22 cellular contexts compared by ENCODE assay signal in genomic region chr1:78570539-78570938, GRCh38. TPM values are rescaled to one million over a fixed set of nuclear protein-coding genes. Genes with fewer than 3 reads are reported as not detected.
DNase-seq lines count a peak whose midpoint lies in the region; ATAC-seq and TF ChIP-seq lines count a peak whose summit lies in the region.
"Had no signal": no experiment of that assay in that cellular context is flagged by ENCODE, and none has a peak within 500 bp of the region (broad histone marks: within the 10 kb centered on the region; RNA-seq: fewer than 3 reads in every experiment).

No MANE protein-coding gene starts in this region.

- POLR2A ChIA-PET in activated CD8-positive, alpha-beta T cell treated with anti-CD3 and anti-CD28 coated beads, Interleukin-2, amount 10 ng/mL, durations not matched to agents 7 days and 5 days (lab: Charles Lee), result no interaction called here

- no peaks in the 10 kb centered on the region for H3K27me3 Mint-ChIP-seq in H9 (ENCODE audit: low read depth)
- H3K27me3 Mint-ChIP-seq in activated CD8-positive, alpha-beta T cell treated with anti-CD3 and anti-CD28 coated beads, Interleukin-2, amount 10 ng/mL, durations not matched to agents 7 days and 5 days (ENCODE audit: low read depth), result no peaks in the 10 kb centered on the region
- H3K27me3 Mint-ChIP-seq: activated CD4-positive, alpha-beta T cell treated with anti-CD3 and anti-CD28 coated beads, Interleukin-2, amount 10 ng/mL, durations not matched to agents 24 days and 14 days; T-cell had no signal

- H3K27ac ChIP-seq in C4-2B (no peak overlapping the region), H9 (ENCODE audit: insufficient read length, low read depth, low read length) (no peak overlapping the region), dorsolateral prefrontal cortex (no peak overlapping the region)
- H3K27ac ChIP-seq: body of pancreas, coronary artery, prostate gland, tibial artery had no signal

- CTCF ChIA-PET in activated CD8-positive, alpha-beta T cell treated with anti-CD3 and anti-CD28 coated beads, Interleukin-2, amount 10 ng/mL, durations not matched to agents 7 days and 5 days (lab: Charles Lee), result no interaction called here

- no peak overlapping the region for H2BK15ac ChIP-seq in H9 (ENCODE audit: low read depth, low read length)

- H3K27me3 ChIP-seq in H9 (ENCODE audit: insufficient read depth, low read length) (no peaks in the 10 kb centered on the region), dorsolateral prefrontal cortex (no peaks in the 10 kb centered on the region)
- H3K27me3 ChIP-seq: body of pancreas, tibial artery had no signal

- no peak overlapping the region for H3K14ac ChIP-seq in H9 (ENCODE audit: insufficient read depth, low read length)

- H3K4me3 ChIP-seq in fibroblast of mammary gland (ENCODE audit: control insufficient read depth, low read depth, low read length) (no peak overlapping the region), dorsolateral prefrontal cortex (no peak overlapping the region)
- H3K4me3 ChIP-seq: body of pancreas, coronary artery, prostate gland, tibial artery had no signal

- no CpG with 5 or more reads among the region's 2 CpGs for WGBS in H9 (ENCODE audit: extremely low coverage, insufficient read length, low lambda C conversion rate)

- H2AFZ ChIP-seq in H9 (ENCODE audit: low read length), result no peak overlapping the region

- H3K4me1 Mint-ChIP-seq in H9, result no peaks in the 10 kb centered on the region
- H3K4me1 Mint-ChIP-seq in activated CD8-positive, alpha-beta T cell treated with anti-CD3 and anti-CD28 coated beads, Interleukin-2, amount 10 ng/mL, durations not matched to agents 7 days and 5 days (ENCODE audit: low read depth), result no peaks in the 10 kb centered on the region
- H3K4me1 Mint-ChIP-seq: activated CD4-positive, alpha-beta T cell treated with anti-CD3 and anti-CD28 coated beads, Interleukin-2, amount 10 ng/mL, durations not matched to agents 24 days and 14 days; T-cell had no signal

- no peak for DNase-seq in H9
- peak; percentile 20 for DNase-seq in SK-MEL-5 (ENCODE audit: low read depth, low spot score)
- peak; percentile 8 for DNase-seq in fibroblast of mammary gland (ENCODE audit: low read depth)
- DNase-seq in activated CD8-positive, alpha-beta T cell treated with anti-CD3 and anti-CD28 coated beads, Interleukin-2, amount 10 ng/mL, durations not matched to agents 7 days and 5 days, result no peak
- no peak for DNase-seq in dorsolateral prefrontal cortex
- no peak for DNase-seq in mucosa of gallbladder (ENCODE audit: low spot score)
- no peak for DNase-seq in NCI-H187 treated with DMSO at 0.1 percent for 48 hours (lab: John Stamatoyannopoulos, UW)
- DNase-seq: activated CD4-positive, alpha-beta T cell treated with anti-CD3 and anti-CD28 coated beads, Interleukin-2, amount 10 ng/mL, durations not matched to agents 24 days and 14 days; body of pancreas; DND-41; KG1; left ventricle myocardium superior; NCI-H2029 treated with DMSO at 0.1 percent for 48 hours; small intestine; stimulated activated naive CD8-positive, alpha-beta T cell treated with anti-CD3 and anti-CD28 coated beads, Interleukin-15, Interleukin-2, amounts not matched to agents 100 U/mL and 50 U/mL, for 24 hours; T-cell; tibial artery had no signal

- no peak overlapping the region for H2BK120ac ChIP-seq in H9 (ENCODE audit: low read depth, low read length, poor library complexity, severe bottlenecking)

- no peaks in the 10 kb centered on the region for H3K36me3 Mint-ChIP-seq in H9 (ENCODE audit: insufficient read depth in 1 of 3, low read depth in 3 of 3)
- H3K36me3 Mint-ChIP-seq in activated CD8-positive, alpha-beta T cell treated with anti-CD3 and anti-CD28 coated beads, Interleukin-2, amount 10 ng/mL, durations not matched to agents 7 days and 5 days (ENCODE audit: low read depth), result no peaks in the 10 kb centered on the region
- H3K36me3 Mint-ChIP-seq: T-cell had no signal

- no peaks in the 10 kb centered on the region for H3K9me3 Mint-ChIP-seq in H9
- no peaks in the 10 kb centered on the region for H3K9me3 Mint-ChIP-seq in activated CD8-positive, alpha-beta T cell treated with anti-CD3 and anti-CD28 coated beads, Interleukin-2, amount 10 ng/mL, durations not matched to agents 7 days and 5 days (ENCODE audit: insufficient read depth)
- H3K9me3 Mint-ChIP-seq: activated CD4-positive, alpha-beta T cell treated with anti-CD3 and anti-CD28 coated beads, Interleukin-2, amount 10 ng/mL, durations not matched to agents 24 days and 14 days; activated T-helper 2 cell treated with anti-CD3 and anti-CD28 coated beads, Interferon-gamma antibody, Interleukin-2, Interleukin-4, amounts not matched to agents 10 μg/mL and 5 μg/mL and 100 μg/mL, durations not matched to agents 14 hours and 24 hours and 36 hours had no signal

- H3K9ac ChIP-seq in H9 (ENCODE audit: extremely low read depth, insufficient read length, low read length), result no peak overlapping the region

- no peak overlapping the region for H2AK5ac ChIP-seq in H9 (ENCODE audit: insufficient read length, low read length)

- ATAC-seq in activated CD8-positive, alpha-beta T cell treated with anti-CD3 and anti-CD28 coated beads, Interleukin-2, amount 10 ng/mL, durations not matched to agents 7 days and 5 days, result no peak
- ATAC-seq: body of pancreas; left ventricle myocardium superior; Right ventricle myocardium inferior; stimulated activated naive CD8-positive, alpha-beta T cell treated with anti-CD3 and anti-CD28 coated beads, Interleukin-15, Interleukin-2, amounts not matched to agents 100 U/mL and 50 U/mL, for 24 hours; T-cell had no signal

- no peak overlapping the region for H4K91ac ChIP-seq in H9 (ENCODE audit: insufficient read length, low read depth, low read length)

- TF ChIP-seq CTCF in C4-2B (conservative IDR thresholded peaks at IDR 0.05), result peak; percentile 8; the same call in 1 of the 2 replicates
- peak; percentile 47; the same call in 2 of the 3 replicates for TF ChIP-seq CTCF in H9 (conservative IDR thresholded peaks at IDR 0.05)
- peak; percentile 10 for TF ChIP-seq CTCF in fibroblast of mammary gland (conservative IDR thresholded peaks at IDR 0.05; ENCODE audit: control insufficient read depth, insufficient read depth, low read depth, low read length)
- no peak for TF ChIP-seq CTCF in dorsolateral prefrontal cortex (IDR thresholded peaks at IDR 0.05 in 54 of 56, conservative IDR thresholded peaks at IDR 0.05 in 2 of 56; ENCODE audit: low read depth in 1 of 56, partially characterized antibody in 56 of 56)

- no peaks in the 10 kb centered on the region for H3K9me3 ChIP-seq in H9 (ENCODE audit: control insufficient read depth, low read depth, low read length)
- H3K9me3 ChIP-seq: body of pancreas, prostate gland, tibial artery had no signal

- no peak overlapping the region for H3K4me3 Mint-ChIP-seq in H9
- no peak overlapping the region for H3K4me3 Mint-ChIP-seq in activated CD8-positive, alpha-beta T cell treated with anti-CD3 and anti-CD28 coated beads, Interleukin-2, amount 10 ng/mL, durations not matched to agents 7 days and 5 days
- H3K4me3 Mint-ChIP-seq: activated CD4-positive, alpha-beta T cell treated with anti-CD3 and anti-CD28 coated beads, Interleukin-2, amount 10 ng/mL, durations not matched to agents 24 days and 14 days; T-cell had no signal

- no peaks in the 10 kb centered on the region for H4K20me1 ChIP-seq in H9 (ENCODE audit: control insufficient read depth, insufficient read depth, insufficient read length)

- no peak overlapping the region for H3K18ac ChIP-seq in H9 (ENCODE audit: insufficient read length, low read depth, low read length)

- H2BK5ac ChIP-seq in H9 (ENCODE audit: insufficient read length, low read length), result no peak overlapping the region

- no peak overlapping the region for H2BK20ac ChIP-seq in H9 (ENCODE audit: low read depth, low read length, poor library complexity, severe bottlenecking)

- H4K8ac ChIP-seq in H9 (replicated peaks; ENCODE audit: insufficient read length, low read depth, low read length), result no peak overlapping the region

- H2BK12ac ChIP-seq in H9 (ENCODE audit: insufficient read length, low read depth, low read length), result no peak overlapping the region

- no peak overlapping the region for H3K23ac ChIP-seq in H9 (ENCODE audit: insufficient read length, low read depth, low read length)

- H3K23me2 ChIP-seq in H9 (ENCODE audit: insufficient read length, low read depth, low read length, poor library complexity, severe bottlenecking), result no peaks in the 10 kb centered on the region

- no peaks in the 10 kb centered on the region for H3K4me1 ChIP-seq in H9 (ENCODE audit: insufficient read depth, low read length)
- H3K4me1 ChIP-seq: body of pancreas, prostate gland, tibial artery had no signal

- no peak overlapping the region for H3K4me2 ChIP-seq in H9 (ENCODE audit: insufficient read depth, insufficient read length, low read length)

- no peaks in the 10 kb centered on the region for H3K79me2 ChIP-seq in H9 (ENCODE audit: insufficient read depth, low read length)

- no peaks in the 10 kb centered on the region for H3K79me1 ChIP-seq in H9 (ENCODE audit: insufficient read depth, low read depth, low read length, poor library complexity, severe bottlenecking)

- intact Hi-C loops in dorsolateral prefrontal cortex (cut with DNase I), result no loop called here

- no peak overlapping the region for H3K56ac ChIP-seq in H9 (ENCODE audit: insufficient read length, low read depth, low read length)

- H3T11ph ChIP-seq in H9 (ENCODE audit: low read length), result no peak overlapping the region

- no peak overlapping the region for H4K5ac ChIP-seq in H9 (ENCODE audit: insufficient read length, low read depth, low read length)

- in situ Hi-C loops in SK-MEL-5 (cut with HindIII; ENCODE audit: low pct_unique_long_range_greater_than_20kb, low sequenced_read_pairs), result no loop called here

- H3K27ac Mint-ChIP-seq in H9, result no peak overlapping the region
- no peak overlapping the region for H3K27ac Mint-ChIP-seq in activated CD8-positive, alpha-beta T cell treated with anti-CD3 and anti-CD28 coated beads, Interleukin-2, amount 10 ng/mL, durations not matched to agents 7 days and 5 days
- H3K27ac Mint-ChIP-seq: activated CD4-positive, alpha-beta T cell treated with anti-CD3 and anti-CD28 coated beads, Interleukin-2, amount 10 ng/mL, durations not matched to agents 24 days and 14 days; activated T-helper 2 cell treated with anti-CD3 and anti-CD28 coated beads, Interferon-gamma antibody, Interleukin-2, Interleukin-4, amounts not matched to agents 10 μg/mL and 5 μg/mL and 100 μg/mL, durations not matched to agents 14 hours and 24 hours and 36 hours; T-cell had no signal

- H3K4ac ChIP-seq in H9 (ENCODE audit: low read depth, low read length), result no peak overlapping the region

RNA-seq across cellular contexts. Expression of gene IFI44L, which starts 49.7 kb away (rescaled TPM):
- not detected in 2 replicates for total RNA-seq in H9 (2021)
- total RNA-seq in SK-MEL-5 (2014; rRNA removed; shearing (Covaris generic)), result not detected in 2 replicates
- polyA plus RNA-seq in SK-MEL-5 (2015; cell fraction: cytosol; rRNA removed), result not detected in 2 replicates
- polyA plus RNA-seq in SK-MEL-5 (2015; cell fraction: nucleus; rRNA removed), result 0.04 TPM in 1 of 2 replicates, not detected in the other
- total RNA-seq in activated CD8-positive, alpha-beta T cell treated with anti-CD3 and anti-CD28 coated beads, Interleukin-2, amount 10 ng/mL, durations not matched to agents 7 days and 5 days, result 100 to 1,000 TPM; 181 to 191 TPM
- total RNA-seq in dorsolateral prefrontal cortex, result 100 to 1,000 TPM in 3 of 120 experiments, 10 to 100 TPM in 57, 1 to 10 TPM in 59, under 1 TPM in 1; 0.70 to 185 (median 10.2) TPM
- 4.4 TPM for total RNA-seq in mucosa of gallbladder

Comparison
In these comparisons a context has a peak if more than half of its experiments do, and no peak if none do; other contexts are left out.
1. CTCF ChIP-seq: peak in C4-2B (single experiment), H9 (single experiment) and fibroblast of mammary gland (single experiment); none in dorsolateral prefrontal cortex (0 of 56).
2. DNase-seq: peak in SK-MEL-5 (single experiment) and fibroblast of mammary gland (single experiment); none in H9 (single experiment), activated CD8-positive, alpha-beta T cell treated with anti-CD3 and anti-CD28 coated beads, Interleukin-2, amount 10 ng/mL, durations not matched to agents 7 days and 5 days (single experiment), dorsolateral prefrontal cortex (0 of 10), mucosa of gallbladder (single experiment) and NCI-H187 treated with DMSO at 0.1 percent for 48 hours (single experiment).